ENCODE assay signal across 20 cellular contexts in genomic region chr10:18378766-18379165, GRCh38.
DNase-seq lines count a peak whose midpoint lies in the region; ATAC-seq, FAIRE-seq and TF ChIP-seq lines count a peak whose summit lies in the region.
"Had no signal": no experiment of that assay in that cellular context is flagged by ENCODE, and none has a peak within 500 bp of the region (broad histone marks: within the 10 kb centered on the region; RNA-seq: fewer than 3 reads in every experiment).

No MANE protein-coding gene starts in this region.

- no peak overlapping the region for H3K9ac ChIP-seq in HepG2 (ENCODE audit: insufficient read depth, low read depth, low read length)
- H3K9ac ChIP-seq: BLaER1 treated with 17β-estradiol and CSF1 and Interleukin-3, amounts not matched to agents 10 nM and 100 nM had no signal

- no TSS peak for BruUV-seq in HepG2 (replicated peaks; lab: Mats Ljungman, UMichigan)

- TF ChIP-seq RAD21 in HepG2 (CRISPR knock-in tag; IDR thresholded peaks at IDR 0.05) = no peak

- TF ChIP-seq EP300 in HepG2 (IDR thresholded peaks at IDR 0.05; ENCODE audit: low read depth in 2 of 2, low read length in 2 of 2) = no peak
- TF ChIP-seq EP300 in HepG2 (CRISPR knock-in tag; IDR thresholded peaks at IDR 0.05; ENCODE audit: borderline replicate concordance) = no peak
- TF ChIP-seq EP300 in ovary (IDR thresholded peaks at IDR 0.05) = no peak
- TF ChIP-seq EP300 in tibial nerve (IDR thresholded peaks at IDR 0.05) = no peak

- no peak for TF ChIP-seq POLR2A in right lobe of liver (IDR thresholded peaks at IDR 0.05)
- no peak for TF ChIP-seq POLR2A in HepG2 (IDR thresholded peaks at IDR 0.05; ENCODE audit: insufficient read depth in 1 of 2, low read depth in 2 of 2, low read length in 2 of 2)
- no peak for TF ChIP-seq POLR2A in heart left ventricle (IDR thresholded peaks at IDR 0.05)
- TF ChIP-seq POLR2A in ovary (IDR thresholded peaks at IDR 0.05) = no peak
- TF ChIP-seq POLR2A in GM18505 (IDR thresholded peaks at IDR 0.05; ENCODE audit: borderline replicate concordance, extremely low read depth, insufficient read depth, insufficient read length) = no peak
- no peak for TF ChIP-seq POLR2A in tibial nerve (IDR thresholded peaks at IDR 0.05)

- H3K4me1 ChIP-seq in right lobe of liver (no peaks in the 10 kb centered on the region), HepG2 (ENCODE audit: insufficient read depth, low read length) (no peaks in the 10 kb centered on the region), heart left ventricle (peaks cover 0 to 28% (median 5%) of the 10 kb centered on the region in 12 donors), ovary (ENCODE audit: insufficient read depth) (no peaks in the 10 kb centered on the region), tibial nerve (no peaks in the 10 kb centered on the region)
- H3K4me1 ChIP-seq: BLaER1 treated with 17β-estradiol and CSF1 and Interleukin-3, amounts not matched to agents 10 nM and 100 nM; Peyer's patch had no signal

- FAIRE-seq in HepG2 (lab: Jason Lieb, UNC) = no peak
- FAIRE-seq: A204.1, G401.6, H1 had no signal

- intact Hi-C loops in right lobe of liver (cut with DNase I) (no loop called here), HepG2 (cut with micrococcal nuclease; ENCODE audit: unreplicated experiment) (no loop called here), heart left ventricle (cut with DNase I) (no loop called here), ovary (cut with DNase I) (no loop called here)

- H3K36me3 ChIP-seq in right lobe of liver (no peaks in the 10 kb centered on the region), HepG2 (replicated peaks in 1 of 2; ENCODE audit: control insufficient read depth in 1 of 2, insufficient read depth in 2 of 2, low read length in 2 of 2) (no peaks in the 10 kb centered on the region), heart left ventricle (peaks cover 0 to 2% (median 0%) of the 10 kb centered on the region in 9 donors), ovary (no peaks in the 10 kb centered on the region), tibial nerve (no peaks in the 10 kb centered on the region)
- H3K36me3 ChIP-seq: BLaER1 treated with 17β-estradiol and CSF1 and Interleukin-3, amounts not matched to agents 10 nM and 100 nM; Peyer's patch had no signal

- no peak overlapping the region for H3K4me3 ChIP-seq in right lobe of liver
- H3K4me3 ChIP-seq in HepG2 (replicated peaks in 1 of 3; ENCODE audit: insufficient read depth in 1 of 3, low read depth in 2 of 3, low read length in 3 of 3) = no peak overlapping the region
- no peak overlapping the region for H3K4me3 ChIP-seq in heart left ventricle
- H3K4me3 ChIP-seq in ovary = no peak overlapping the region
- H3K4me3 ChIP-seq in tibial nerve = no peak overlapping the region
- H3K4me3 ChIP-seq: BLaER1 treated with 17β-estradiol and CSF1 and Interleukin-3, amounts not matched to agents 10 nM and 100 nM; Peyer's patch had no signal

- no peak for TF ChIP-seq CTCF in right lobe of liver (IDR thresholded peaks at IDR 0.05)
- no peak for TF ChIP-seq CTCF in HepG2 (CRISPR knock-in tag; IDR thresholded peaks at IDR 0.05)
- TF ChIP-seq CTCF in heart left ventricle (IDR thresholded peaks at IDR 0.05) = no peak
- TF ChIP-seq CTCF in ovary (IDR thresholded peaks at IDR 0.05) = no peak
- TF ChIP-seq CTCF in tibial nerve (IDR thresholded peaks at IDR 0.05) = no peak

- in situ Hi-C loops in HepG2 (cut with HindIII; ENCODE audit: extremely low pct_ligation_motif_present, low pct_unique_long_range_greater_than_20kb) = no loop called here

- H3K79me2 ChIP-seq in HepG2 (ENCODE audit: insufficient read depth, low read length) = no peaks in the 10 kb centered on the region

- no peak overlapping the region for H3K27ac ChIP-seq in right lobe of liver
- no peak overlapping the region for H3K27ac ChIP-seq in HepG2 (ENCODE audit: extremely low read length, insufficient read depth, low read length)
- peak overlapping the region in 4 of 12 donors; percentile 25 to 52 (median 36) for H3K27ac ChIP-seq in heart left ventricle
- H3K27ac ChIP-seq in ovary = no peak overlapping the region
- no peak overlapping the region for H3K27ac ChIP-seq in tibial nerve
- H3K27ac ChIP-seq: BLaER1 treated with 17β-estradiol and CSF1 and Interleukin-3, amounts not matched to agents 10 nM and 100 nM; Peyer's patch had no signal

- H3K27me3 ChIP-seq in right lobe of liver (no peaks in the 10 kb centered on the region), HepG2 (ENCODE audit: control insufficient read depth in 1 of 2, insufficient read depth in 2 of 2, low read length in 2 of 2) (no peaks in the 10 kb centered on the region), heart left ventricle (no peaks in the 10 kb centered on the region), ovary (no peaks in the 10 kb centered on the region), tibial nerve (no peaks in the 10 kb centered on the region)
- H3K27me3 ChIP-seq: BLaER1 treated with 17β-estradiol and CSF1 and Interleukin-3, amounts not matched to agents 10 nM and 100 nM; Peyer's patch had no signal

- no peak overlapping the region for H3K4me2 ChIP-seq in HepG2 (ENCODE audit: low read depth, low read length)
- H3K4me2 ChIP-seq: BLaER1 treated with 17β-estradiol and CSF1 and Interleukin-3, amounts not matched to agents 10 nM and 100 nM had no signal

- ATAC-seq in right lobe of liver = peak; percentile 36 to 84 (median 58)
- ATAC-seq in HepG2 = no peak
- ATAC-seq in heart left ventricle = peak; percentile 60 to 75 (median 63)
- no peak for ATAC-seq in GM18505 (IDR thresholded peaks at IDR 0.05; ENCODE audit: unreplicated experiment)

- DNase-seq in right lobe of liver (peak in 2 of 3 donors; percentile 24 to 74), HepG2 (ENCODE audit: low spot score) (no peak), heart left ventricle (peak in 4 of 5 donors; percentile 19 to 55 (median 48)), ovary (peak in 4 of 5 donors; percentile 21 to 54 (median 38)), SW 1271 (lab: John Stamatoyannopoulos, UW) (no peak), tibial nerve (ENCODE audit: low spot score in 2 of 2) (no peak)
- DNase-seq in activated CD4-positive, alpha-beta T cell treated with anti-CD3 and anti-CD28 coated beads, Interleukin-2, amount 50 U/mL, for 4 hours = no peak
- DNase-seq: DMS79 treated with DMSO at 0.1 percent for 48 hours, KG1, NCI-H1092, NCI-H146, NCI-H510A treated with DMSO at 0.1 percent for 48 hours, NCI-H82, Peyer's patch, SHP77 had no signal

- no peaks in the 10 kb centered on the region for H4K20me1 ChIP-seq in HepG2 (ENCODE audit: insufficient read depth, low read length)
- H4K20me1 ChIP-seq: BLaER1 treated with 17β-estradiol and CSF1 and Interleukin-3, amounts not matched to agents 10 nM and 100 nM had no signal

- POLR2A ChIA-PET in HepG2 (lab: Yijun Ruan, JAX) = no interaction called here

- WGBS in right lobe of liver (ENCODE audit: insufficient coverage, low coverage, low lambda C conversion rate, missing lambda C conversion rate) = 33% methylated on average over 1 of the region's 2 CpGs
- 13% methylated on average over 2 of the region's 2 CpGs for WGBS in HepG2 (ENCODE audit: low lambda C conversion rate)
- WGBS in heart left ventricle, 4 donors = 45 to 73% (median 61%) methylated on average over 2 of the region's 2 CpGs
- WGBS in ovary, 3 donors = 65 to 84% (median 81%) methylated on average over 2 of the region's 2 CpGs
- WGBS in tibial nerve, 2 donors = 61 to 79% methylated on average over 2 of the region's 2 CpGs

- H2AFZ ChIP-seq in HepG2 (ENCODE audit: low read length) = no peak overlapping the region

- CTCF ChIA-PET in HepG2 (lab: Yijun Ruan, JAX; ENCODE audit: low intra/inter-chr PET ratio, low total read pairs) = no interaction called here

- H3K9me3 ChIP-seq in right lobe of liver (no peaks in the 10 kb centered on the region), HepG2 (ENCODE audit: low read length) (no peaks in the 10 kb centered on the region), heart left ventricle (peaks cover 0 to 12% (median 0%) of the 10 kb centered on the region in 12 donors), ovary (no peaks in the 10 kb centered on the region), tibial nerve (peaks cover 0 to 6% (median 0%) of the 10 kb centered on the region in 4 donors)
- H3K9me3 ChIP-seq: Peyer's patch had no signal

TF ChIP-seq in HepG2, 621 proteins besides CTCF, POLR2A, EP300 and RAD21 (continues in another document):
- TF ChIP-seq HMGXB3 (CRISPR knock-in tag; IDR thresholded peaks at IDR 0.05; ENCODE audit: borderline replicate concordance) = no peak
- TF ChIP-seq PHF21A (CRISPR knock-in tag; IDR thresholded peaks at IDR 0.05) = no peak
- TF ChIP-seq PRMT3 (CRISPR knock-in tag; IDR thresholded peaks at IDR 0.05; ENCODE audit: borderline replicate concordance, low read depth) = no peak
- no peak for TF ChIP-seq DNMT1 (CRISPR knock-in tag; IDR thresholded peaks at IDR 0.05)

Comparison
In these comparisons a context has a peak if more than half of its experiments do, and no peak if none do; other contexts are left out.
1. ATAC-seq: peak in right lobe of liver (4 of 4) and heart left ventricle (4 of 4); none in HepG2 (single experiment) and GM18505 (single experiment).
2. DNase-seq: peak in right lobe of liver (2 of 3), heart left ventricle (4 of 5) and ovary (4 of 5); none in HepG2 (single experiment), activated CD4-positive, alpha-beta T cell treated with anti-CD3 and anti-CD28 coated beads, Interleukin-2, amount 50 U/mL, for 4 hours (0 of 2), SW 1271 (0 of 2) and tibial nerve (0 of 2).